9 cellular contexts compared by ENCODE assay signal in the genomic region with DNA sequence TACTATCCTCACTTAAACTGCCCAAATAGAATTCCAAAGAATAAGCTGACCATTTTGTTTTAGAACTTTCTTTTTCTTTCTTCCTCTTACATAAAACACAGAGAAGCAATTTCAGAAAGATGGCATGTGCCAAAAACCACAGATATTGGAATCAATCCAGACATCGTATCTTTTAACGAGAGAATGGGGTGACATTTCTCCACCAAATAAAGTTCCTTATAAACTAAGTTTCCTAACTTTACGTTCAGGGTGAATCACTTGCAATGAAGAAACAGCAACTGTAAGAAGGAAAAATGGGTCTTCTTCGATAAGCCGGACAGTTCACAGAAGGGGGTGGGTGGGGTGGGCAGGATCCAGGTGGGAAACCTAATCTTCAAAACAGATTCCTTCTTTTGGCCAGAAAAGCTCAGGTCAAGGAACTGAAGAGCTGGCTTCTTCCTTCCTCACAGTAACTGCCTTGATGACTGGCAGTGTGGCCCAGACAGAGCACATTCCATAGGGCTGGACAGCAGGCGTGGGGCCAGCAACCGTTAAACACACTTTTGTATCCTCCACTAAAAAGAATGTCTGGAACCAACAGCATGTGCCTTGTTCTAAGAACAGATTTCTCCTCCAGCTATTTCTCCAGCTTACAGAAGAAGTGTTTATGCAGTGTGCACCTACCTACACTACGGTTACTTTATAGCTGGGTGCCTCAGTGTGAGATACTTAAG. TPM values are rescaled to one million over a fixed set of nuclear protein-coding genes. Genes with fewer than 3 reads are reported as not detected.
A peak's percentile ranks its signal among the peaks of the same experiment; 100 is the strongest.
DNase-seq lines count a peak whose midpoint lies in the region; ATAC-seq and TF ChIP-seq lines count a peak whose summit lies in the region.
"Had no signal": no experiment of that assay in that cellular context is flagged by ENCODE, and none has a peak within 500 bp of the region (broad histone marks: within the 10 kb centered on the region; RNA-seq: fewer than 3 reads in every experiment).

No MANE protein-coding gene starts in this region.

- intact Hi-C loops in prostate gland (cut with DNase I): no loop called here

- H3K27ac ChIP-seq in VCaP (peak overlapping the region; percentile 47), prostate gland (peak overlapping the region; percentile 43 to 54)

- TF ChIP-seq CTCF in VCaP (conservative IDR thresholded peaks at IDR 0.05): no peak
- no peak for TF ChIP-seq CTCF in prostate gland (IDR thresholded peaks at IDR 0.05)

- H3K9me3 ChIP-seq in prostate gland: no peaks in the 10 kb centered on the region

- DNase-seq in EL (peak; percentile 89), globus pallidus (ENCODE audit: low spot score) (peak; percentile 38), prostate gland (ENCODE audit: low spot score) (peak; percentile 75), GDM1 (lab: John Stamatoyannopoulos, UW) (no peak), retina (no peak)
- no peak for DNase-seq in activated naive CD4-positive, alpha-beta T cell treated with anti-CD3 and anti-CD28 coated beads, Interleukin-2, amount 50 U/mL, for 16 hours

- 5% methylated on average over 8 of the region's 8 CpGs for WGBS in prostate gland

- peaks cover 6% of the 10 kb centered on the region for H3K4me1 ChIP-seq in prostate gland (replicated peaks)

- no peak overlapping the region for H3K4me3 ChIP-seq in prostate gland

- no peaks in the 10 kb centered on the region for H3K36me3 ChIP-seq in prostate gland

- no peaks in the 10 kb centered on the region for H3K27me3 ChIP-seq in prostate gland (replicated peaks; ENCODE audit: insufficient read depth)

- no peak for TF ChIP-seq POLR2A in prostate gland (IDR thresholded peaks at IDR 0.05)

- no peak for ATAC-seq in GM21825 (IDR thresholded peaks at IDR 0.05; ENCODE audit: unreplicated experiment)
- ATAC-seq: stimulated activated effector memory CD8-positive, alpha-beta T cell treated with anti-CD3 and anti-CD28 coated beads, Interleukin-12 subunit alpha, Interleukin-12 subunit beta, amount 100 ng/mL, for 72 hours had no signal

RNA-seq across cellular contexts. Expression of gene CREB3L2, which starts 31.5 kb away (rescaled TPM):
- 10 to 100 TPM; 34.1 to 42.0 TPM for total RNA-seq in prostate gland

Comparison
In these comparisons a context has a peak if more than half of its experiments do, and no peak if none do; other contexts are left out.
1. DNase-seq: peak in EL (single experiment), globus pallidus (single experiment) and prostate gland (single experiment); none in activated naive CD4-positive, alpha-beta T cell treated with anti-CD3 and anti-CD28 coated beads, Interleukin-2, amount 50 U/mL, for 16 hours (single experiment), GDM1 (single experiment) and retina (single experiment).